1 cellular context compared by ENCODE assay signal in the genomic region with DNA sequence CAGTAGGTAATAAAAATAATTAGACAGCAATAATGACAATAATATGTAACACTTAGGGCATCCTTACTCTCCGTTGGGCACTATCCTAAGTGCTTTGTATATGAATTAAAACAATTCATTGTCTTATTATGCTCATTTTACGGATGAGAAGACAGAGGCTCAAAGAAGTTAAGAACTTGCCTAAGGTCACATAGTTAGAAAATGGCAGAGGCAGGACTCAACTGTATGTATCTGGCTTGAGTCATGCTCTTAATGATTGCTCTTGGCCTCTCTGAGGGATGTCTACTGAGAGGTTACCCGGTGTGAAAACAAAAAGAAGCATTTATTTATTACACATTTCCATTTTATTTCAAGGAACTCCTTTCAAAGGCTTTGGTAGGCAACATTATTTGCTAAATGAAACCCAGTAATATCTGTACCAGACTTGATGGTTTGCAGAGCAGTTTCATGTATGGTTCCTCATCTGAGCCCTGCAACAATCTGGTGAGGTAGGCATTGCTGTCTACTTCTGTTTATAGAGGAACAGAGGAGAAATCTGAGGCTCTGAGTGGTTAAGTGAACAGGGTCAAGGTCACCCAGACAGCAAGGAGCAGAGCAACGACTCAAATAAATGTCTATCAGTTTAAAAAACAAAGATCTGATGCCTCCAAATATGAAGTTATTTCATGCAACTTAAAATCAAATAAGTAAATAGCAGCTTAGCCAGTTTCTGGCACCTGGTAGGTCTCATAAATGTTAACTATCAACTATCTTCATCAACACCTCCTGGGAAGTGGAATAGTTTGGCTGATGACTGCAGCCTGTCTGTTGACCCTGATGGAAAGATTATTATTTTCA.
TF ChIP-seq lines count a peak whose summit lies in the region.

No MANE protein-coding gene starts in this region.

TF ChIP-seq in liver, 16 proteins besides CTCF, POLR2A, EP300 and RAD21:
- TF ChIP-seq MAX (IDR thresholded peaks at IDR 0.05) = no peak
- no peak for TF ChIP-seq TAF1 (conservative IDR thresholded peaks at IDR 0.05)
- no peak for TF ChIP-seq JUND (IDR thresholded peaks at IDR 0.05)
- TF ChIP-seq FOXA2 (IDR thresholded peaks at IDR 0.05) = no peak
